Comparison of ENCODE assay signal across 15 cellular contexts in genomic region chr11:14451825-14452224, GRCh38. TPM values are rescaled to one million over a fixed set of nuclear protein-coding genes. Genes with fewer than 3 reads are reported as not detected.
DNase-seq lines count a peak whose midpoint lies in the region; ATAC-seq and TF ChIP-seq lines count a peak whose summit lies in the region.
"Had no signal": no experiment of that assay in that cellular context is flagged by ENCODE, and none has a peak within 500 bp of the region (broad histone marks: within the 10 kb centered on the region; RNA-seq: fewer than 3 reads in every experiment).

No MANE protein-coding gene starts in this region.

- H3K27me3 Mint-ChIP-seq in natural killer cell (ENCODE audit: low read depth in 2 of 2): no peaks in the 10 kb centered on the region
- no peaks in the 10 kb centered on the region for H3K27me3 Mint-ChIP-seq in activated naive CD4-positive, alpha-beta T cell treated with anti-CD3 and anti-CD28 coated beads for 36 hours (ENCODE audit: low read depth)
- H3K27me3 Mint-ChIP-seq: CD8-positive, alpha-beta memory T cell had no signal

- H3K9me3 ChIP-seq in prostate gland: no peaks in the 10 kb centered on the region
- H3K9me3 ChIP-seq: neutrophil had no signal

- no peaks in the 10 kb centered on the region for H3K4me1 ChIP-seq in prostate gland (replicated peaks)

- H3K27ac ChIP-seq in prostate gland: no peak overlapping the region
- H3K27ac ChIP-seq: neutrophil had no signal

- no peak overlapping the region for H3K4me3 Mint-ChIP-seq in natural killer cell
- H3K4me3 Mint-ChIP-seq in activated naive CD4-positive, alpha-beta T cell treated with anti-CD3 and anti-CD28 coated beads for 36 hours: no peak overlapping the region
- H3K4me3 Mint-ChIP-seq: CD8-positive, alpha-beta memory T cell had no signal

- CTCF ChIA-PET in activated naive CD4-positive, alpha-beta T cell treated with anti-CD3 and anti-CD28 coated beads for 36 hours (lab: Charles Lee): interaction anchor here (6.5 kb wide), 1 partner anchor 148 kb away, joined by 138 read pairs; no protein-coding TSS in a partner anchor

- H3K9me3 Mint-ChIP-seq in natural killer cell: no peaks in the 10 kb centered on the region
- no peaks in the 10 kb centered on the region for H3K9me3 Mint-ChIP-seq in activated naive CD4-positive, alpha-beta T cell treated with anti-CD3 and anti-CD28 coated beads for 36 hours
- H3K9me3 Mint-ChIP-seq: CD8-positive, alpha-beta memory T cell had no signal

- ATAC-seq in HG03066 (IDR thresholded peaks at IDR 0.05; ENCODE audit: low read depth, unreplicated experiment) (peak; percentile 49), natural killer cell (peak in 2 of 3 donors; percentile 18 to 34)
- ATAC-seq: HepG2, left colon had no signal

- peaks cover 0 to 3% of the 10 kb centered on the region in 2 donors for H3K36me3 ChIP-seq in prostate gland

- intact Hi-C loops in natural killer cell (cut with micrococcal nuclease) (no loop called here), prostate gland (cut with DNase I) (loop anchor here (5.0 to 10.0 kb wide), 3 partner anchors 70 to 477 kb away; partner anchors contain the start of gene RRAS2)
- intact Hi-C loops in activated naive CD4-positive, alpha-beta T cell treated with anti-CD3 and anti-CD28 coated beads for 36 hours (cut with micrococcal nuclease): loop anchor here (10.0 kb wide), 1 partner anchor 677 kb away; no protein-coding TSS in a partner anchor

- H3K36me3 Mint-ChIP-seq in natural killer cell: no peaks in the 10 kb centered on the region
- peaks cover 4% of the 10 kb centered on the region for H3K36me3 Mint-ChIP-seq in activated naive CD4-positive, alpha-beta T cell treated with anti-CD3 and anti-CD28 coated beads for 36 hours (ENCODE audit: low read depth)

- no peaks in the 10 kb centered on the region for H3K27me3 ChIP-seq in prostate gland (replicated peaks; ENCODE audit: insufficient read depth)
- H3K27me3 ChIP-seq: neutrophil had no signal

- peaks cover 19 to 28% of the 10 kb centered on the region in 2 donors for H3K4me1 Mint-ChIP-seq in natural killer cell
- peaks cover 13% of the 10 kb centered on the region for H3K4me1 Mint-ChIP-seq in activated naive CD4-positive, alpha-beta T cell treated with anti-CD3 and anti-CD28 coated beads for 36 hours (ENCODE audit: low read depth)

- H3K27ac Mint-ChIP-seq in natural killer cell: peak overlapping the region; percentile 47 to 68
- no peak overlapping the region for H3K27ac Mint-ChIP-seq in activated naive CD4-positive, alpha-beta T cell treated with anti-CD3 and anti-CD28 coated beads for 36 hours

- no peak for TF ChIP-seq POLR2A in prostate gland (IDR thresholded peaks at IDR 0.05)

- DNase-seq in GM13976 (ENCODE audit: low spot score) (peak; percentile 21), RPMI8226 (peak; percentile 2), natural killer cell (no peak), GM20000 (ENCODE audit: low spot score) (no peak), middle frontal gyrus (ENCODE audit: extremely low spot score, low spot score) (no peak), prostate gland (ENCODE audit: low spot score) (no peak)
- no peak for DNase-seq in activated naive CD4-positive, alpha-beta T cell treated with anti-CD3 and anti-CD28 coated beads for 36 hours
- DNase-seq: CD8-positive, alpha-beta memory T cell; dermis blood vessel endothelial cell; foreskin melanocyte; left colon; T-helper 9 cell had no signal

- no peak overlapping the region for H3K4me3 ChIP-seq in prostate gland

- in situ Hi-C loops in GM13976 (cut with MboI; ENCODE audit: low sequenced_read_pairs, unreplicated experiment): no loop called here

- 85% methylated on average over 1 of the region's 1 CpG for WGBS in prostate gland

- no peak for TF ChIP-seq CTCF in GM13976 (IDR thresholded peaks at IDR 0.05; ENCODE audit: borderline replicate concordance, control extremely low read depth, extremely low read depth, insufficient read depth, missing control alignments)
- no peak for TF ChIP-seq CTCF in natural killer cell (IDR thresholded peaks at IDR 0.05)
- TF ChIP-seq CTCF in GM20000 (IDR thresholded peaks at IDR 0.05; ENCODE audit: extremely low read depth, missing control alignments): no peak
- no peak for TF ChIP-seq CTCF in prostate gland (IDR thresholded peaks at IDR 0.05)

RNA-seq across cellular contexts. Expression of gene COPB1, which starts 47.8 kb away (rescaled TPM):
- total RNA-seq in natural killer cell (10 to 100 TPM; 77.1 to 83.8 (median 80.4) TPM), prostate gland (100 to 1,000 TPM in 1 of 2 donors, 10 to 100 TPM in 1; 77.7 to 145 TPM)
- 100 to 1,000 TPM; 111 to 112 TPM for total RNA-seq in activated naive CD4-positive, alpha-beta T cell treated with anti-CD3 and anti-CD28 coated beads for 36 hours

Comparison
In these comparisons a context has a peak if more than half of its experiments do, and no peak if none do; other contexts are left out.
1. DNase-seq: peak in GM13976 (single experiment) and RPMI8226 (single experiment); none in natural killer cell (single experiment), GM20000 (single experiment), activated naive CD4-positive, alpha-beta T cell treated with anti-CD3 and anti-CD28 coated beads for 36 hours (single experiment), middle frontal gyrus (single experiment) and prostate gland (single experiment).